ENCODE assay signal across 21 cellular contexts in the genomic region with DNA sequence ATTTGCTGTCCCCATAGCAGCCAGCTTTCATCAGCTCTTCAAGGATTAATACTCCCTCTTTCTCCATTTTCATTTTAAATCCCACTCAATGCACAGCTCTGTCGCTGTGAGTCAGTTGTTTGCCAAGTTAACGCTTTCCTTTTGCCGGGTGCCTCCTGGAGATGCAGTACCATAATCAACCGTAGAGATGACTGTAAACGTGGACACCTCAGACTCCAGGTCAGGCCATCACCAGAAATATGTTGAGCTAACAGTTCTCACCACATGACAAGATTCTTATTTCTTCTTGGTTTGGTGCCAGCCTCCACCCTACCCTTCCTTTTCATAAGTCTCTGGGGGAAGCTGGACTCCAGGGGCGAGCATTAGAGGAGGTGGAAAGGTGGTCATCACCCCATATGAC.
"Had no signal": no experiment of that assay in that cellular context is flagged by ENCODE, and none has a peak within 500 bp of the region (broad histone marks: within the 10 kb centered on the region; RNA-seq: fewer than 3 reads in every experiment).

No MANE protein-coding gene starts in this region.

- DNase-seq: activated CD4-positive, alpha-beta memory T cell treated with anti-CD3 and anti-CD28 coated beads, Interleukin-2, amount 10 ng/mL, durations not matched to agents 7 days and 5 days; activated CD4-positive, alpha-beta T cell treated with anti-CD3 and anti-CD28 coated beads for 4 hours; activated CD4-positive, CD25-positive, alpha-beta regulatory T cell; activated effector memory CD4-positive, alpha-beta T cell treated with Interleukin-2 at 50 U/mL for 16 hours; activated naive CD4-positive, alpha-beta T cell treated with anti-CD3 and anti-CD28 coated beads for 36 hours; activated T-cell treated with anti-CD3 and anti-CD28 coated beads, Interleukin-2, amount 50 U/mL, for 72 hours; amygdala; effector memory CD4-positive, alpha-beta T cell; esophagus squamous epithelium; gastrocnemius medialis; hypothalamus; left ventricle myocardium superior; mammary epithelial cell; naive thymus-derived CD8-positive, alpha-beta T cell; stimulated activated CD4-positive, alpha-beta T cell treated with anti-CD3 and anti-CD28 coated beads, Interleukin-12 subunit alpha, Interleukin-12 subunit beta, amount 100 ng/mL, for 4 hours; stimulated activated CD4-positive, alpha-beta T cell treated with anti-CD3 and anti-CD28 coated beads, Interleukin-4, amount 100 ng/mL, for 4 hours; T1000; tibial artery had no signal

- H3K4me1 ChIP-seq: gastrocnemius medialis, prostate gland, tibial artery had no signal

- H3K27ac Mint-ChIP-seq: activated CD4-positive, alpha-beta memory T cell treated with anti-CD3 and anti-CD28 coated beads, Interleukin-2, amount 10 ng/mL, durations not matched to agents 7 days and 5 days; activated naive CD4-positive, alpha-beta T cell treated with anti-CD3 and anti-CD28 coated beads for 36 hours; activated T-cell treated with anti-CD3 and anti-CD28 coated beads, Interleukin-2, amount 50 U/mL, for 72 hours; mesothelial cell of epicardium; stimulated activated naive CD8-positive, alpha-beta T cell treated with anti-CD3 and anti-CD28 coated beads, Interleukin-15, Interleukin-2, amounts not matched to agents 100 ng/mL and 50 ng/mL, for 24 hours had no signal

- H3K27me3 ChIP-seq: gastrocnemius medialis had no signal

- ATAC-seq: activated T-cell treated with anti-CD3 and anti-CD28 coated beads, Interleukin-2, amount 50 U/mL, for 72 hours; gastrocnemius medialis; left ventricle myocardium superior; naive thymus-derived CD8-positive, alpha-beta T cell had no signal

- H3K4me3 ChIP-seq: esophagus squamous epithelium, gastrocnemius medialis, prostate gland, tibial artery had no signal

- H3K27ac ChIP-seq: esophagus squamous epithelium, gastrocnemius medialis, prostate gland, tibial artery had no signal

- H3K4me3 Mint-ChIP-seq: activated CD4-positive, alpha-beta memory T cell treated with anti-CD3 and anti-CD28 coated beads, Interleukin-2, amount 10 ng/mL, durations not matched to agents 7 days and 5 days; activated naive CD4-positive, alpha-beta T cell treated with anti-CD3 and anti-CD28 coated beads for 36 hours; activated T-cell treated with anti-CD3 and anti-CD28 coated beads, Interleukin-2, amount 50 U/mL, for 72 hours; mesothelial cell of epicardium; naive thymus-derived CD8-positive, alpha-beta T cell; stimulated activated naive CD8-positive, alpha-beta T cell treated with anti-CD3 and anti-CD28 coated beads, Interleukin-15, Interleukin-2, amounts not matched to agents 100 ng/mL and 50 ng/mL, for 24 hours had no signal

- H3K36me3 Mint-ChIP-seq: mesothelial cell of epicardium; naive thymus-derived CD8-positive, alpha-beta T cell had no signal

- H3K27me3 Mint-ChIP-seq: naive thymus-derived CD8-positive, alpha-beta T cell; stimulated activated naive CD8-positive, alpha-beta T cell treated with anti-CD3 and anti-CD28 coated beads, Interleukin-15, Interleukin-2, amounts not matched to agents 100 ng/mL and 50 ng/mL, for 24 hours had no signal

- H3K9me3 Mint-ChIP-seq: activated naive CD4-positive, alpha-beta T cell treated with anti-CD3 and anti-CD28 coated beads for 36 hours; mesothelial cell of epicardium; naive thymus-derived CD8-positive, alpha-beta T cell; stimulated activated naive CD8-positive, alpha-beta T cell treated with anti-CD3 and anti-CD28 coated beads, Interleukin-15, Interleukin-2, amounts not matched to agents 100 ng/mL and 50 ng/mL, for 24 hours had no signal

- H3K9me3 ChIP-seq: esophagus squamous epithelium, gastrocnemius medialis, prostate gland, tibial artery had no signal

- H3K36me3 ChIP-seq: esophagus squamous epithelium, gastrocnemius medialis, prostate gland, tibial artery had no signal
